Comparison of ENCODE assay signal across 1 cellular context in genomic region chr5:95962475-95962773, GRCh38.
TF ChIP-seq lines count a peak whose summit lies in the region.

No MANE protein-coding gene starts in this region.

TF ChIP-seq in SK-N-SH treated with all-trans-retinoic acid at 6 μM for 48 hours, 23 proteins besides CTCF, POLR2A, EP300 and RAD21 (continued from another document):
- no peak for TF ChIP-seq CREB5 (CRISPR knock-in tag; IDR thresholded peaks at IDR 0.05; ENCODE audit: low read depth)
- TF ChIP-seq GLIS3 (CRISPR knock-in tag; IDR thresholded peaks at IDR 0.05) = no peak
- no peak for TF ChIP-seq ARNTL (CRISPR knock-in tag; IDR thresholded peaks at IDR 0.05; ENCODE audit: borderline replicate concordance, low read depth)
- no peak for TF ChIP-seq ZNF70 (CRISPR knock-in tag; IDR thresholded peaks at IDR 0.05)
